Comparison of ENCODE assay signal across 35 cellular contexts in genomic region chr19:624433-625109, GRCh38. TPM values are rescaled to one million over a fixed set of nuclear protein-coding genes. Genes with fewer than 3 reads are reported as not detected.
DNase-seq lines count a peak whose midpoint lies in the region; ATAC-seq, FAIRE-seq and TF ChIP-seq lines count a peak whose summit lies in the region.
"Had no signal": no experiment of that assay in that cellular context is flagged by ENCODE, and none has a peak within 500 bp of the region (broad histone marks: within the 10 kb centered on the region; RNA-seq: fewer than 3 reads in every experiment).

No MANE protein-coding gene starts in this region.

- H3K27me3 ChIP-seq in AG04450 (ENCODE audit: control insufficient read depth, insufficient read depth, low read length) (no peaks in the 10 kb centered on the region), SJSA1 (replicated peaks) (no peaks in the 10 kb centered on the region), HepG2 (ENCODE audit: control insufficient read depth in 1 of 2, insufficient read depth in 2 of 2, low read length in 2 of 2) (no peaks in the 10 kb centered on the region)
- H3K27me3 ChIP-seq: neural progenitor cell, right lobe of liver, stomach had no signal

- H3K27me3 Mint-ChIP-seq in progenitor cell of endocrine pancreas = no peaks in the 10 kb centered on the region
- no peaks in the 10 kb centered on the region for H3K27me3 Mint-ChIP-seq in natural killer cell treated with Interleukin-12 subunit alpha and Interleukin-12 subunit beta and Interleukin-15 and Interleukin-18, amount 100 ng/mL, for 72 hours
- H3K27me3 Mint-ChIP-seq: activated CD8-positive, alpha-beta memory T cell treated with anti-CD3 and anti-CD28 coated beads, Interleukin-2, amount 10 ng/mL, durations not matched to agents 7 days and 5 days; type B pancreatic cell had no signal

- CTCF ChIA-PET in AG04450 (lab: Charles Lee) (no interaction called here), HepG2 (lab: Yijun Ruan, JAX; ENCODE audit: low intra/inter-chr PET ratio, low total read pairs) (no interaction called here)

- no peaks in the 10 kb centered on the region for H4K20me1 ChIP-seq in HepG2 (ENCODE audit: insufficient read depth, low read length)

- H3K27ac ChIP-seq in AG04450 (ENCODE audit: low read depth, low read length) = peak overlapping the region; percentile 47
- H3K27ac ChIP-seq in SJSA1 = peak overlapping the region; percentile 98
- no peak overlapping the region for H3K27ac ChIP-seq in HepG2 (ENCODE audit: extremely low read length, insufficient read depth, low read length)
- H3K27ac ChIP-seq in temporal lobe (ENCODE audit: low read depth, low read length) = peak overlapping the region; percentile 86
- H3K27ac ChIP-seq: left ventricle myocardium inferior, neural progenitor cell, PC-9, right lobe of liver, stomach had no signal

- no peak overlapping the region for H3K27ac Mint-ChIP-seq in progenitor cell of endocrine pancreas
- H3K27ac Mint-ChIP-seq in natural killer cell treated with Interleukin-12 subunit alpha and Interleukin-12 subunit beta and Interleukin-15 and Interleukin-18, amount 100 ng/mL, for 72 hours = no peak overlapping the region
- H3K27ac Mint-ChIP-seq: activated CD8-positive, alpha-beta memory T cell treated with anti-CD3 and anti-CD28 coated beads, Interleukin-2, amount 10 ng/mL, durations not matched to agents 7 days and 5 days; type B pancreatic cell had no signal

- intact Hi-C loops in HepG2 (cut with micrococcal nuclease; ENCODE audit: unreplicated experiment) = no loop called here

- peaks cover 36% of the 10 kb centered on the region for H3K4me1 ChIP-seq in SJSA1 (replicated peaks)
- 0 out of 2 replicates have a peak, but pooled peaks cover 7% of the 10 kb centered on the region for H3K4me1 ChIP-seq in HepG2 (ENCODE audit: insufficient read depth, low read length)
- H3K4me1 ChIP-seq: neural progenitor cell, right lobe of liver had no signal

- no peaks in the 10 kb centered on the region for H3K9me3 Mint-ChIP-seq in progenitor cell of endocrine pancreas (ENCODE audit: low read depth)
- no peaks in the 10 kb centered on the region for H3K9me3 Mint-ChIP-seq in natural killer cell treated with Interleukin-12 subunit alpha and Interleukin-12 subunit beta and Interleukin-15 and Interleukin-18, amount 100 ng/mL, for 72 hours
- H3K9me3 Mint-ChIP-seq: activated T-cell treated with anti-CD3 and anti-CD28 coated beads, Interleukin-2, amount 50 U/mL, for 4 hours; neural progenitor cell; type B pancreatic cell had no signal

- no TSS peak for BruUV-seq in HepG2 (replicated peaks; lab: Mats Ljungman, UMichigan)

- H3K9me3 ChIP-seq in AG04450 (ENCODE audit: control insufficient read depth, insufficient read depth, low read length) (peaks cover 8% of the 10 kb centered on the region; the same call in 1 of the 2 replicates), SJSA1 (replicated peaks) (no peaks in the 10 kb centered on the region), HepG2 (ENCODE audit: low read length) (no peaks in the 10 kb centered on the region)
- H3K9me3 ChIP-seq: left ventricle myocardium inferior, right lobe of liver, stomach had no signal

- WGBS in HepG2 (ENCODE audit: low lambda C conversion rate) = 94% methylated on average over 16 of the region's 24 CpGs

- no peaks in the 10 kb centered on the region for H3K4me1 Mint-ChIP-seq in progenitor cell of endocrine pancreas (ENCODE audit: low read depth)
- H3K4me1 Mint-ChIP-seq in natural killer cell treated with Interleukin-12 subunit alpha and Interleukin-12 subunit beta and Interleukin-15 and Interleukin-18, amount 100 ng/mL, for 72 hours (ENCODE audit: low read depth in 2 of 2) = peaks cover 0 to 5% of the 10 kb centered on the region in 2 donors

- peaks cover 10% of the 10 kb centered on the region for H3K79me2 ChIP-seq in HepG2 (ENCODE audit: insufficient read depth, low read length)

- no peak for DNase-seq in AG04450 (ENCODE audit: low read depth, low spot score)
- no peak for DNase-seq in SJSA1 (ENCODE audit: low read depth in 1 of 2, low spot score in 2 of 2)
- DNase-seq in HepG2 (ENCODE audit: low spot score) = no peak
- no peak for DNase-seq in NCI-H82 treated with DMSO at 0.1 percent for 48 hours (lab: John Stamatoyannopoulos, UW; ENCODE audit: unreplicated experiment)
- DNase-seq in progenitor cell of endocrine pancreas (ENCODE audit: low spot score, unreplicated experiment) = no peak
- no peak for DNase-seq in natural killer cell treated with Interleukin-12 subunit alpha and Interleukin-12 subunit beta and Interleukin-15 and Interleukin-18, amount 100 ng/mL, for 72 hours (ENCODE audit: low spot score)
- DNase-seq: activated CD4-positive, alpha-beta T cell treated with anti-CD3 and anti-CD28 coated beads, Interleukin-2, amount 50 U/mL, for 4 hours; activated CD8-positive, alpha-beta memory T cell treated with anti-CD3 and anti-CD28 coated beads, Interleukin-2, amount 10 ng/mL, durations not matched to agents 7 days and 5 days; activated gamma-delta T cell; activated T-cell treated with anti-CD3 and anti-CD28 coated beads, Interleukin-2, amount 50 U/mL, for 4 hours; C1 segment of cervical spinal cord; DMS153; erythroblast; left ventricle myocardium inferior; NCI-H1436 treated with DMSO at 0.1 percent for 48 hours; NCI-H2081 treated with DMSO at 0.1 percent for 48 hours; NCI-H226; NCI-H526 treated with DMSO at 0.1 percent for 48 hours; PC-9; posterior cingulate gyrus; stimulated activated CD4-positive, alpha-beta T cell treated with anti-CD3 and anti-CD28 coated beads, Interleukin-12 subunit alpha, Interleukin-12 subunit beta, amount 100 ng/mL, for 4 hours; stimulated activated CD4-positive, alpha-beta T cell treated with anti-CD3 and anti-CD28 coated beads, Interleukin-2, amount 100 ng/mL, for 48 hours; stomach; T-helper 2 cell had no signal

- no peak overlapping the region for H3K4me3 ChIP-seq in AG04450 (ENCODE audit: low read depth, low read length)
- no peak overlapping the region for H3K4me3 ChIP-seq in SJSA1
- no peak overlapping the region for H3K4me3 ChIP-seq in HepG2 (replicated peaks in 1 of 3; ENCODE audit: insufficient read depth in 1 of 3, low read depth in 2 of 3, low read length in 3 of 3)
- H3K4me3 ChIP-seq: left ventricle myocardium inferior, neural progenitor cell, PC-9, right lobe of liver, stomach had no signal

- in situ Hi-C loops in HepG2 (cut with HindIII; ENCODE audit: extremely low pct_ligation_motif_present, low pct_unique_long_range_greater_than_20kb) = no loop called here

- H3K4me3 Mint-ChIP-seq in progenitor cell of endocrine pancreas (ENCODE audit: low read depth) = no peak overlapping the region
- H3K4me3 Mint-ChIP-seq in natural killer cell treated with Interleukin-12 subunit alpha and Interleukin-12 subunit beta and Interleukin-15 and Interleukin-18, amount 100 ng/mL, for 72 hours = no peak overlapping the region
- H3K4me3 Mint-ChIP-seq: activated CD8-positive, alpha-beta memory T cell treated with anti-CD3 and anti-CD28 coated beads, Interleukin-2, amount 10 ng/mL, durations not matched to agents 7 days and 5 days; activated T-cell treated with anti-CD3 and anti-CD28 coated beads, Interleukin-2, amount 50 U/mL, for 4 hours; type B pancreatic cell had no signal

- peaks cover 10% of the 10 kb centered on the region for H3K36me3 Mint-ChIP-seq in progenitor cell of endocrine pancreas (ENCODE audit: insufficient read depth)
- no peaks in the 10 kb centered on the region for H3K36me3 Mint-ChIP-seq in natural killer cell treated with Interleukin-12 subunit alpha and Interleukin-12 subunit beta and Interleukin-15 and Interleukin-18, amount 100 ng/mL, for 72 hours

- no peak overlapping the region for H3K4me2 ChIP-seq in HepG2 (ENCODE audit: low read depth, low read length)
- H3K4me2 ChIP-seq: neural progenitor cell, PC-9 had no signal

- H3K36me3 ChIP-seq in SJSA1 = peaks cover 71% of the 10 kb centered on the region
- peaks cover 7 to 33% of the 10 kb centered on the region in 2 experiments for H3K36me3 ChIP-seq in HepG2 (replicated peaks in 1 of 2; ENCODE audit: control insufficient read depth in 1 of 2, insufficient read depth in 2 of 2, low read length in 2 of 2)
- H3K36me3 ChIP-seq: neural progenitor cell had no signal

- H2AFZ ChIP-seq in HepG2 (ENCODE audit: low read length) = no peak overlapping the region
- H2AFZ ChIP-seq: neural progenitor cell, PC-9 had no signal

- TF ChIP-seq CTCF in AG04450 (IDR thresholded peaks at IDR 0.05; ENCODE audit: low read depth, low read length) (no peak), HepG2 (CRISPR knock-in tag; IDR thresholded peaks at IDR 0.05) (no peak), progenitor cell of endocrine pancreas (IDR thresholded peaks at IDR 0.05; ENCODE audit: unreplicated experiment) (no peak)

- FAIRE-seq in HepG2 (lab: Jason Lieb, UNC) = no peak
- FAIRE-seq: bronchial epithelial cell, GM12891, islet of Langerhans had no signal

- TF ChIP-seq EP300 in HepG2 (IDR thresholded peaks at IDR 0.05; ENCODE audit: low read depth in 2 of 2, low read length in 2 of 2) = no peak
- no peak for TF ChIP-seq EP300 in HepG2 (CRISPR knock-in tag; IDR thresholded peaks at IDR 0.05; ENCODE audit: borderline replicate concordance)

- TF ChIP-seq POLR2A in HepG2 (IDR thresholded peaks at IDR 0.05; ENCODE audit: insufficient read depth in 1 of 2, low read depth in 2 of 2, low read length in 2 of 2) = no peak

- POLR2A ChIA-PET in AG04450 (lab: Yijun Ruan, JAX) = no interaction called here
- POLR2A ChIA-PET in HepG2 (lab: Yijun Ruan, JAX) = no interaction called here

- no peak for TF ChIP-seq RAD21 in HepG2 (CRISPR knock-in tag; IDR thresholded peaks at IDR 0.05)

- H3K9ac ChIP-seq in HepG2 (ENCODE audit: insufficient read depth, low read depth, low read length) = no peak overlapping the region
- H3K9ac ChIP-seq: neural progenitor cell had no signal

- ATAC-seq in HepG2 (no peak), HG02885 (IDR thresholded peaks at IDR 0.05; ENCODE audit: poor library complexity, unreplicated experiment) (no peak)
- no peak for ATAC-seq in natural killer cell treated with Interleukin-12 subunit alpha and Interleukin-12 subunit beta and Interleukin-15 and Interleukin-18, amount 100 ng/mL, for 72 hours
- ATAC-seq: activated CD4-positive, CD25-positive, alpha-beta regulatory T cell treated with anti-CD3 and anti-CD28 coated beads, Interleukin-2, amount 50 U/mL, for 24 hours; activated CD8-positive, alpha-beta memory T cell treated with anti-CD3 and anti-CD28 coated beads, Interleukin-2, amount 10 ng/mL, durations not matched to agents 7 days and 5 days; activated T-cell treated with anti-CD3 and anti-CD28 coated beads, Interleukin-2, amount 50 U/mL, for 4 hours; right lobe of liver; Right ventricle myocardium inferior had no signal

RNA-seq across cellular contexts. Expression of gene POLRMT, which starts 8.8 kb away (rescaled TPM):
- polyA plus RNA-seq in AG04450 (2011; rRNA removed) (15.5 and 21.1 TPM in 2 replicates), HepG2 (2011; rRNA removed) (101 and 114 TPM in 2 replicates)
- 40.1 and 63.1 TPM in 2 replicates for polyA minus RNA-seq in AG04450 (2011; rRNA and poly(A)+ RNA removed)
- total RNA-seq in SJSA1 (2014; rRNA removed; shearing (Covaris generic)) = 44.2 and 44.7 TPM in 2 replicates
- total RNA-seq in HepG2 (2016; rRNA removed; fragmentation: Illumina TruSeq; extraction: Trizol) (52.5 and 78.0 TPM in 2 replicates), temporal lobe (11.3 TPM), progenitor cell of endocrine pancreas (62.9 and 68.4 TPM in 2 replicates)
- 14.6 and 16.3 TPM in 2 replicates for total RNA-seq in HepG2 (2016; cell fraction: cytosol; rRNA removed; fragmentation: Illumina TruSeq; extraction: Trizol; ENCODE audit: low read depth)
- 49.1 and 82.6 TPM in 2 replicates for total RNA-seq in HepG2 (2016; cell fraction: insoluble cytoplasmic fraction; rRNA removed; fragmentation: Illumina TruSeq; extraction: Trizol)
- 30.6 and 32.9 TPM in 2 replicates for total RNA-seq in HepG2 (2016; cell fraction: membrane; rRNA removed; fragmentation: Illumina TruSeq; extraction: Trizol)
- total RNA-seq in HepG2 (2016; cell fraction: nucleus; rRNA removed; fragmentation: Illumina TruSeq; extraction: Trizol) = 53.4 and 70.1 TPM in 2 replicates
- polyA plus RNA-seq in HepG2 (2011; cell fraction: cytosol; rRNA removed) = 20.8 and 36.5 TPM in 2 replicates
- 255 and 333 TPM in 2 replicates for polyA plus RNA-seq in HepG2 (2011; cell fraction: nucleus; rRNA removed)
- polyA plus RNA-seq in HepG2 (2012) = 52.2 and 65.7 TPM in 2 replicates
- 16.5 and 17.7 TPM in 2 replicates for polyA plus RNA-seq in HepG2 (2016; cell fraction: cytosol; fragmentation: Illumina TruSeq; extraction: Trizol; ENCODE audit: low read depth)
- 70.9 and 71.7 TPM in 2 replicates for polyA plus RNA-seq in HepG2 (2016; cell fraction: insoluble cytoplasmic fraction; fragmentation: Illumina TruSeq; extraction: Trizol; ENCODE audit: low read depth)
- 34.9 and 37.3 TPM in 2 replicates for polyA plus RNA-seq in HepG2 (2016; cell fraction: membrane; fragmentation: Illumina TruSeq; extraction: Trizol; ENCODE audit: low read depth)
- polyA plus RNA-seq in HepG2 (2016; cell fraction: nucleus; fragmentation: Illumina TruSeq; extraction: Trizol; ENCODE audit: insufficient read depth, low read depth) = 138 and 146 TPM in 2 replicates
- polyA minus RNA-seq in HepG2 (2011; rRNA and poly(A)+ RNA removed; ENCODE audit: low replicate concordance) = 247 and 377 TPM in 2 replicates
- 67.1 and 69.6 TPM in 2 replicates for polyA minus RNA-seq in HepG2 (2011; cell fraction: cytosol; rRNA and poly(A)+ RNA removed)
- 37.9 and 42.3 TPM in 2 replicates for polyA minus RNA-seq in HepG2 (2011; cell fraction: nucleus; rRNA and poly(A)+ RNA removed)
- total RNA-seq in natural killer cell treated with Interleukin-12 subunit alpha and Interleukin-12 subunit beta and Interleukin-15 and Interleukin-18, amount 100 ng/mL, for 72 hours = 100 to 1,000 TPM in 1 of 2 donors, 10 to 100 TPM in 1; 55.0 to 104 TPM

RNA-seq across cellular contexts. Expression of gene FGF22, which starts 15.1 kb away (rescaled TPM):
- polyA plus RNA-seq in AG04450 (2011; rRNA removed) (not detected in 2 replicates), HepG2 (2011; rRNA removed) (0.07 TPM in 1 of 2 replicates, not detected in the other)
- not detected in 2 replicates for polyA minus RNA-seq in AG04450 (2011; rRNA and poly(A)+ RNA removed)
- total RNA-seq in SJSA1 (2014; rRNA removed; shearing (Covaris generic)) = 0.13 TPM in 1 of 2 replicates, not detected in the other
- total RNA-seq in HepG2 (2016; rRNA removed; fragmentation: Illumina TruSeq; extraction: Trizol) (0.24 TPM in 1 of 2 replicates, not detected in the other), temporal lobe (0.25 TPM), progenitor cell of endocrine pancreas (0.43 and 0.49 TPM in 2 replicates)
- not detected in 2 replicates for total RNA-seq in HepG2 (2016; cell fraction: cytosol; rRNA removed; fragmentation: Illumina TruSeq; extraction: Trizol; ENCODE audit: low read depth)
- 0.09 TPM in 1 of 2 replicates, not detected in the other for total RNA-seq in HepG2 (2016; cell fraction: insoluble cytoplasmic fraction; rRNA removed; fragmentation: Illumina TruSeq; extraction: Trizol)
- total RNA-seq in HepG2 (2016; cell fraction: membrane; rRNA removed; fragmentation: Illumina TruSeq; extraction: Trizol) = 0.17 and 0.19 TPM in 2 replicates
- not detected in 2 replicates for total RNA-seq in HepG2 (2016; cell fraction: nucleus; rRNA removed; fragmentation: Illumina TruSeq; extraction: Trizol)
- not detected in 2 replicates for polyA plus RNA-seq in HepG2 (2011; cell fraction: cytosol; rRNA removed)
- not detected in 2 replicates for polyA plus RNA-seq in HepG2 (2011; cell fraction: nucleus; rRNA removed)
- 0.09 and 0.27 TPM in 2 replicates for polyA plus RNA-seq in HepG2 (2012)
- 0.08 and 0.16 TPM in 2 replicates for polyA plus RNA-seq in HepG2 (2016; cell fraction: cytosol; fragmentation: Illumina TruSeq; extraction: Trizol; ENCODE audit: low read depth)
- not detected in 2 replicates for polyA plus RNA-seq in HepG2 (2016; cell fraction: insoluble cytoplasmic fraction; fragmentation: Illumina TruSeq; extraction: Trizol; ENCODE audit: low read depth)
- 0.13 TPM in 1 of 2 replicates, not detected in the other for polyA plus RNA-seq in HepG2 (2016; cell fraction: membrane; fragmentation: Illumina TruSeq; extraction: Trizol; ENCODE audit: low read depth)
- 0.33 TPM in 1 of 2 replicates, not detected in the other for polyA plus RNA-seq in HepG2 (2016; cell fraction: nucleus; fragmentation: Illumina TruSeq; extraction: Trizol; ENCODE audit: insufficient read depth, low read depth)
- polyA minus RNA-seq in HepG2 (2011; rRNA and poly(A)+ RNA removed; ENCODE audit: low replicate concordance) = not detected in 2 replicates
- not detected in 2 replicates for polyA minus RNA-seq in HepG2 (2011; cell fraction: cytosol; rRNA and poly(A)+ RNA removed)
- not detected in 2 replicates for polyA minus RNA-seq in HepG2 (2011; cell fraction: nucleus; rRNA and poly(A)+ RNA removed)
- not detected for total RNA-seq in natural killer cell treated with Interleukin-12 subunit alpha and Interleukin-12 subunit beta and Interleukin-15 and Interleukin-18, amount 100 ng/mL, for 72 hours
- total RNA-seq: activated CD8-positive, alpha-beta memory T cell treated with anti-CD3 and anti-CD28 coated beads, Interleukin-2, amount 10 ng/mL, durations not matched to agents 7 days and 5 days; activated T-cell treated with anti-CD3 and anti-CD28 coated beads, Interleukin-2, amount 50 U/mL, for 4 hours; bronchial epithelial cell; IMR-90; left ventricle myocardium inferior; PC-9; Right ventricle myocardium inferior had no signal

RNA-seq across cellular contexts. Expression of gene HCN2, which starts 34.9 kb away (rescaled TPM):
- polyA plus RNA-seq in AG04450 (2011; rRNA removed) (0.33 and 0.58 TPM in 2 replicates), HepG2 (2011; rRNA removed) (0.01 and 0.05 TPM in 2 replicates)
- polyA minus RNA-seq in AG04450 (2011; rRNA and poly(A)+ RNA removed) = 1.2 and 2.1 TPM in 2 replicates
- 2.2 and 4.3 TPM in 2 replicates for total RNA-seq in SJSA1 (2014; rRNA removed; shearing (Covaris generic))
- total RNA-seq in HepG2 (2016; rRNA removed; fragmentation: Illumina TruSeq; extraction: Trizol) (not detected in 2 replicates), temporal lobe (9.1 TPM), progenitor cell of endocrine pancreas (0.34 and 0.47 TPM in 2 replicates)
- total RNA-seq in HepG2 (2016; cell fraction: cytosol; rRNA removed; fragmentation: Illumina TruSeq; extraction: Trizol; ENCODE audit: low read depth) = not detected in 2 replicates
- not detected in 2 replicates for total RNA-seq in HepG2 (2016; cell fraction: insoluble cytoplasmic fraction; rRNA removed; fragmentation: Illumina TruSeq; extraction: Trizol)
- total RNA-seq in HepG2 (2016; cell fraction: membrane; rRNA removed; fragmentation: Illumina TruSeq; extraction: Trizol) = 0.03 TPM in 1 of 2 replicates, not detected in the other
- total RNA-seq in HepG2 (2016; cell fraction: nucleus; rRNA removed; fragmentation: Illumina TruSeq; extraction: Trizol) = not detected in 2 replicates
- polyA plus RNA-seq in HepG2 (2011; cell fraction: cytosol; rRNA removed) = 0.07 and 0.09 TPM in 2 replicates
- 0.19 and 0.24 TPM in 2 replicates for polyA plus RNA-seq in HepG2 (2011; cell fraction: nucleus; rRNA removed)
- polyA plus RNA-seq in HepG2 (2012) = 0.15 and 0.39 TPM in 2 replicates
- 0.07 TPM in 1 of 2 replicates, not detected in the other for polyA plus RNA-seq in HepG2 (2016; cell fraction: cytosol; fragmentation: Illumina TruSeq; extraction: Trizol; ENCODE audit: low read depth)
- polyA plus RNA-seq in HepG2 (2016; cell fraction: insoluble cytoplasmic fraction; fragmentation: Illumina TruSeq; extraction: Trizol; ENCODE audit: low read depth) = not detected in 2 replicates
- 0.05 TPM in 1 of 2 replicates, not detected in the other for polyA plus RNA-seq in HepG2 (2016; cell fraction: membrane; fragmentation: Illumina TruSeq; extraction: Trizol; ENCODE audit: low read depth)
- polyA plus RNA-seq in HepG2 (2016; cell fraction: nucleus; fragmentation: Illumina TruSeq; extraction: Trizol; ENCODE audit: insufficient read depth, low read depth) = not detected in 2 replicates
- polyA minus RNA-seq in HepG2 (2011; rRNA and poly(A)+ RNA removed; ENCODE audit: low replicate concordance) = 0.16 and 9.3 TPM in 2 replicates
- polyA minus RNA-seq in HepG2 (2011; cell fraction: cytosol; rRNA and poly(A)+ RNA removed) = not detected in 2 replicates
- polyA minus RNA-seq in HepG2 (2011; cell fraction: nucleus; rRNA and poly(A)+ RNA removed) = not detected in 2 replicates
- total RNA-seq in natural killer cell treated with Interleukin-12 subunit alpha and Interleukin-12 subunit beta and Interleukin-15 and Interleukin-18, amount 100 ng/mL, for 72 hours = under 1 TPM; 0.29 to 0.64 TPM

RNA-seq across cellular contexts. Expression of gene RNF126, which starts 38.4 kb away (rescaled TPM):
- polyA plus RNA-seq in AG04450 (2011; rRNA removed) (1.7 and 3.1 TPM in 2 replicates), HepG2 (2011; rRNA removed) (23.2 and 24.6 TPM in 2 replicates)
- 1.7 and 2.0 TPM in 2 replicates for polyA minus RNA-seq in AG04450 (2011; rRNA and poly(A)+ RNA removed)
- total RNA-seq in SJSA1 (2014; rRNA removed; shearing (Covaris generic)) = 55.9 and 79.3 TPM in 2 replicates
- total RNA-seq in HepG2 (2016; rRNA removed; fragmentation: Illumina TruSeq; extraction: Trizol) (18.5 and 34.0 TPM in 2 replicates), temporal lobe (11.8 TPM), progenitor cell of endocrine pancreas (37.3 and 39.2 TPM in 2 replicates)
- total RNA-seq in HepG2 (2016; cell fraction: cytosol; rRNA removed; fragmentation: Illumina TruSeq; extraction: Trizol; ENCODE audit: low read depth) = 60.7 and 62.9 TPM in 2 replicates
- 14.0 and 32.5 TPM in 2 replicates for total RNA-seq in HepG2 (2016; cell fraction: insoluble cytoplasmic fraction; rRNA removed; fragmentation: Illumina TruSeq; extraction: Trizol)
- total RNA-seq in HepG2 (2016; cell fraction: membrane; rRNA removed; fragmentation: Illumina TruSeq; extraction: Trizol) = 51.8 and 70.5 TPM in 2 replicates
- total RNA-seq in HepG2 (2016; cell fraction: nucleus; rRNA removed; fragmentation: Illumina TruSeq; extraction: Trizol) = 20.4 and 26.7 TPM in 2 replicates
- polyA plus RNA-seq in HepG2 (2011; cell fraction: cytosol; rRNA removed) = 21.4 and 33.6 TPM in 2 replicates
- polyA plus RNA-seq in HepG2 (2011; cell fraction: nucleus; rRNA removed) = 96.9 and 98.7 TPM in 2 replicates
- polyA plus RNA-seq in HepG2 (2012) = 47.4 and 51.2 TPM in 2 replicates
- polyA plus RNA-seq in HepG2 (2016; cell fraction: cytosol; fragmentation: Illumina TruSeq; extraction: Trizol; ENCODE audit: low read depth) = 83.7 and 90.8 TPM in 2 replicates
- polyA plus RNA-seq in HepG2 (2016; cell fraction: insoluble cytoplasmic fraction; fragmentation: Illumina TruSeq; extraction: Trizol; ENCODE audit: low read depth) = 29.9 and 39.9 TPM in 2 replicates
- polyA plus RNA-seq in HepG2 (2016; cell fraction: membrane; fragmentation: Illumina TruSeq; extraction: Trizol; ENCODE audit: low read depth) = 79.7 and 88.6 TPM in 2 replicates
- 75.9 and 77.0 TPM in 2 replicates for polyA plus RNA-seq in HepG2 (2016; cell fraction: nucleus; fragmentation: Illumina TruSeq; extraction: Trizol; ENCODE audit: insufficient read depth, low read depth)
- 10.7 and 26.6 TPM in 2 replicates for polyA minus RNA-seq in HepG2 (2011; rRNA and poly(A)+ RNA removed; ENCODE audit: low replicate concordance)
- polyA minus RNA-seq in HepG2 (2011; cell fraction: cytosol; rRNA and poly(A)+ RNA removed) = 18.3 and 21.9 TPM in 2 replicates
- 28.0 and 36.3 TPM in 2 replicates for polyA minus RNA-seq in HepG2 (2011; cell fraction: nucleus; rRNA and poly(A)+ RNA removed)
- total RNA-seq in natural killer cell treated with Interleukin-12 subunit alpha and Interleukin-12 subunit beta and Interleukin-15 and Interleukin-18, amount 100 ng/mL, for 72 hours = 100 to 1,000 TPM in 1 of 2 donors, 10 to 100 TPM in 1; 77.7 to 138 TPM

RNA-seq across cellular contexts. Expression of gene FSTL3, which starts 51.6 kb away (rescaled TPM):
- polyA plus RNA-seq in AG04450 (2011; rRNA removed) (21.2 and 23.2 TPM in 2 replicates), HepG2 (2011; rRNA removed) (15.6 and 30.9 TPM in 2 replicates)
- 12.7 and 12.8 TPM in 2 replicates for polyA minus RNA-seq in AG04450 (2011; rRNA and poly(A)+ RNA removed)
- 317 and 364 TPM in 2 replicates for total RNA-seq in SJSA1 (2014; rRNA removed; shearing (Covaris generic))
- total RNA-seq in HepG2 (2016; rRNA removed; fragmentation: Illumina TruSeq; extraction: Trizol) (5.8 and 13.5 TPM in 2 replicates), temporal lobe (4.9 TPM), progenitor cell of endocrine pancreas (13.8 and 14.4 TPM in 2 replicates)
- 3.3 and 3.8 TPM in 2 replicates for total RNA-seq in HepG2 (2016; cell fraction: cytosol; rRNA removed; fragmentation: Illumina TruSeq; extraction: Trizol; ENCODE audit: low read depth)
- total RNA-seq in HepG2 (2016; cell fraction: insoluble cytoplasmic fraction; rRNA removed; fragmentation: Illumina TruSeq; extraction: Trizol) = 4.6 and 14.2 TPM in 2 replicates
- 7.0 and 8.2 TPM in 2 replicates for total RNA-seq in HepG2 (2016; cell fraction: membrane; rRNA removed; fragmentation: Illumina TruSeq; extraction: Trizol)
- total RNA-seq in HepG2 (2016; cell fraction: nucleus; rRNA removed; fragmentation: Illumina TruSeq; extraction: Trizol) = 11.9 and 15.2 TPM in 2 replicates
- polyA plus RNA-seq in HepG2 (2011; cell fraction: cytosol; rRNA removed) = 24.5 and 32.7 TPM in 2 replicates
- 151 and 166 TPM in 2 replicates for polyA plus RNA-seq in HepG2 (2011; cell fraction: nucleus; rRNA removed)
- polyA plus RNA-seq in HepG2 (2012) = 19.0 and 28.0 TPM in 2 replicates
- 3.1 and 4.0 TPM in 2 replicates for polyA plus RNA-seq in HepG2 (2016; cell fraction: cytosol; fragmentation: Illumina TruSeq; extraction: Trizol; ENCODE audit: low read depth)
- polyA plus RNA-seq in HepG2 (2016; cell fraction: insoluble cytoplasmic fraction; fragmentation: Illumina TruSeq; extraction: Trizol; ENCODE audit: low read depth) = 6.4 and 7.0 TPM in 2 replicates
- polyA plus RNA-seq in HepG2 (2016; cell fraction: membrane; fragmentation: Illumina TruSeq; extraction: Trizol; ENCODE audit: low read depth) = 5.8 and 6.2 TPM in 2 replicates
- 30.9 and 40.0 TPM in 2 replicates for polyA plus RNA-seq in HepG2 (2016; cell fraction: nucleus; fragmentation: Illumina TruSeq; extraction: Trizol; ENCODE audit: insufficient read depth, low read depth)
- 28.2 and 70.2 TPM in 2 replicates for polyA minus RNA-seq in HepG2 (2011; rRNA and poly(A)+ RNA removed; ENCODE audit: low replicate concordance)
- 10.6 and 21.0 TPM in 2 replicates for polyA minus RNA-seq in HepG2 (2011; cell fraction: cytosol; rRNA and poly(A)+ RNA removed)
- polyA minus RNA-seq in HepG2 (2011; cell fraction: nucleus; rRNA and poly(A)+ RNA removed) = 6.8 and 7.9 TPM in 2 replicates
- total RNA-seq in natural killer cell treated with Interleukin-12 subunit alpha and Interleukin-12 subunit beta and Interleukin-15 and Interleukin-18, amount 100 ng/mL, for 72 hours = 1 to 10 TPM; 1.7 to 3.6 TPM
